ENCODE assay signal across 13 cellular contexts in genomic region chrX:136665258-136665900, GRCh38.
DNase-seq lines count a peak whose midpoint lies in the region; ATAC-seq lines count a peak whose summit lies in the region.
"Had no signal": no experiment of that assay in that cellular context is flagged by ENCODE, and none has a peak within 500 bp of the region (broad histone marks: within the 10 kb centered on the region; RNA-seq: fewer than 3 reads in every experiment).

No MANE protein-coding gene starts in this region.

- peak overlapping the region; percentile 67 for H3K27ac Mint-ChIP-seq in activated naive CD4-positive, alpha-beta T cell treated with anti-CD3 and anti-CD28 coated beads, Interleukin-2, amount 50 U/mL, for 24 hours
- H3K27ac Mint-ChIP-seq: activated naive CD8-positive, alpha-beta T cell; WTC11 had no signal

- DNase-seq in activated naive CD4-positive, alpha-beta T cell treated with Interleukin-2 at 50 U/mL for 16 hours: no peak
- peak; percentile 89 for DNase-seq in NOMO-1 treated with DMSO at 0.1 percent for 48 hours (lab: John Stamatoyannopoulos, UW; ENCODE audit: unreplicated experiment)
- DNase-seq in NCI-H82 (lab: John Stamatoyannopoulos, UW): no peak
- DNase-seq in HK-2 (ENCODE audit: unreplicated experiment): no peak
- no peak for DNase-seq in iPS-NIHi7 (ENCODE audit: extremely low spot score)
- DNase-seq: GM23248, NCI-H146, trophoblast cell had no signal

- H3K27me3 Mint-ChIP-seq in activated naive CD4-positive, alpha-beta T cell treated with anti-CD3 and anti-CD28 coated beads, Interleukin-2, amount 50 U/mL, for 24 hours: no peaks in the 10 kb centered on the region
- H3K27me3 Mint-ChIP-seq: activated naive CD8-positive, alpha-beta T cell had no signal

- H3K4me3 Mint-ChIP-seq in activated naive CD4-positive, alpha-beta T cell treated with anti-CD3 and anti-CD28 coated beads, Interleukin-2, amount 50 U/mL, for 24 hours: peak overlapping the region; percentile 27
- H3K4me3 Mint-ChIP-seq: activated naive CD8-positive, alpha-beta T cell; WTC11 had no signal

- ATAC-seq in HG02678 (IDR thresholded peaks at IDR 0.05; ENCODE audit: unreplicated experiment) (peak; percentile 69), GM18870 (IDR thresholded peaks at IDR 0.05; ENCODE audit: unreplicated experiment) (no peak)
- ATAC-seq: WTC11 had no signal

- H3K4me1 Mint-ChIP-seq in activated naive CD4-positive, alpha-beta T cell treated with anti-CD3 and anti-CD28 coated beads, Interleukin-2, amount 50 U/mL, for 24 hours: peaks cover 73% of the 10 kb centered on the region

- peaks cover 5% of the 10 kb centered on the region for H3K9me3 Mint-ChIP-seq in activated naive CD4-positive, alpha-beta T cell treated with anti-CD3 and anti-CD28 coated beads, Interleukin-2, amount 50 U/mL, for 24 hours

- H3K36me3 Mint-ChIP-seq in activated naive CD4-positive, alpha-beta T cell treated with anti-CD3 and anti-CD28 coated beads, Interleukin-2, amount 50 U/mL, for 24 hours: peaks cover 41% of the 10 kb centered on the region
- H3K36me3 Mint-ChIP-seq: WTC11 had no signal
